Comparison of ENCODE assay signal across 8 cellular contexts in genomic region chr18:36809590-36810381, GRCh38. TPM values are rescaled to one million over a fixed set of nuclear protein-coding genes. Genes with fewer than 3 reads are reported as not detected.
DNase-seq lines count a peak whose midpoint lies in the region; ATAC-seq and TF ChIP-seq lines count a peak whose summit lies in the region.

No MANE protein-coding gene starts in this region.

- DNase-seq in BJ (ENCODE audit: low read depth) (no peak), NCI-H1105 treated with DMSO at 0.1 percent for 48 hours (lab: John Stamatoyannopoulos, UW) (peak; percentile 89), SK-N-DZ (ENCODE audit: low spot score) (peak; percentile 73), brain microvascular endothelial cell (peak; percentile 33), inferior parietal cortex (ENCODE audit: extremely low spot score) (peak; percentile 88)
- peak; percentile 15 for DNase-seq in stimulated activated CD8-positive, alpha-beta memory T cell treated with anti-CD3 and anti-CD28 coated beads, Interleukin-12 subunit alpha, Interleukin-12 subunit beta, amount 100 ng/mL, for 1 hour (ENCODE audit: low read depth)

- H3K4me3 ChIP-seq in BJ (ENCODE audit: low read depth, low read length) (no peak overlapping the region), brain microvascular endothelial cell (ENCODE audit: low read depth, low read length) (no peak overlapping the region)

- ATAC-seq in GM18520 (IDR thresholded peaks at IDR 0.05; ENCODE audit: unreplicated experiment) (peak; percentile 81), HG02938 (IDR thresholded peaks at IDR 0.05; ENCODE audit: unreplicated experiment) (peak; percentile 94)

- H3K36me3 ChIP-seq in BJ (ENCODE audit: control insufficient read depth, insufficient read depth, low read length) (0 out of 2 replicates have a peak, but pooled peaks cover 2% of the 10 kb centered on the region), brain microvascular endothelial cell (replicated peaks) (peaks cover 25% of the 10 kb centered on the region)

- H3K27me3 ChIP-seq in BJ (ENCODE audit: control insufficient read depth, insufficient read depth, low read length) = no peaks in the 10 kb centered on the region
- H3K27me3 ChIP-seq in brain microvascular endothelial cell (replicated peaks) = no peaks in the 10 kb centered on the region

- in situ Hi-C loops in brain microvascular endothelial cell (cut with HindIII; ENCODE audit: low pct_ligation_motif_present, low sequenced_read_pairs) = no loop called here

- POLR2A ChIA-PET in BJ (lab: Charles Lee) = no interaction called here

- CTCF ChIA-PET in BJ (lab: Yijun Ruan, JAX) = interaction anchor here (0.8 to 2.5 kb wide), 10 partner anchors 11 to 122 kb away, joined by 3 to 14 read pairs (median 4); partner anchors contain the start of gene TPGS2

- TF ChIP-seq CTCF in BJ (IDR thresholded peaks at IDR 0.05; ENCODE audit: insufficient read depth, low read depth, low read length) (peak; percentile 81), brain microvascular endothelial cell (IDR thresholded peaks at IDR 0.05; ENCODE audit: low read depth, low read length, missing control alignments) (peak; percentile 86)

- H3K27ac ChIP-seq in brain microvascular endothelial cell = no peak overlapping the region

RNA-seq across cellular contexts. Expression of gene TPGS2, which starts 19.0 kb away (rescaled TPM):
- polyA plus RNA-seq in BJ (2011; rRNA removed) = 275 and 287 TPM in 2 replicates
- polyA minus RNA-seq in BJ (2011; rRNA and poly(A)+ RNA removed) = 95.6 and 148 TPM in 2 replicates
- 323 and 417 TPM in 2 replicates for polyA plus RNA-seq in SK-N-DZ (2014; cell fraction: cytosol; rRNA removed)
- 235 and 238 TPM in 2 replicates for polyA plus RNA-seq in SK-N-DZ (2014; cell fraction: nucleus; rRNA removed)

RNA-seq across cellular contexts. Expression of gene KIAA1328, which starts 19.1 kb away (rescaled TPM):
- polyA plus RNA-seq in BJ (2011; rRNA removed) = 2.2 and 3.3 TPM in 2 replicates
- 4.3 and 5.4 TPM in 2 replicates for polyA minus RNA-seq in BJ (2011; rRNA and poly(A)+ RNA removed)
- 6.3 and 7.4 TPM in 2 replicates for polyA plus RNA-seq in SK-N-DZ (2014; cell fraction: cytosol; rRNA removed)
- polyA plus RNA-seq in SK-N-DZ (2014; cell fraction: nucleus; rRNA removed) = 15.8 and 16.6 TPM in 2 replicates
